21 cellular contexts compared by ENCODE assay signal in genomic region chr2:189012373-189012772, GRCh38. TPM values are rescaled to one million over a fixed set of nuclear protein-coding genes. Genes with fewer than 3 reads are reported as not detected.
"Had no signal": no experiment of that assay in that cellular context is flagged by ENCODE, and none has a peak within 500 bp of the region (broad histone marks: within the 10 kb centered on the region; RNA-seq: fewer than 3 reads in every experiment).

No MANE protein-coding gene starts in this region.

- DNase-seq: effector memory CD4-positive, alpha-beta T cell; foreskin melanocyte; heart left ventricle; hypothalamus; kidney glomerular epithelial cell; nucleus accumbens; pancreas; right cardiac atrium; small intestine; stimulated activated CD4-positive, alpha-beta T cell treated with anti-CD3 and anti-CD28 coated beads, Interleukin-4, amount 100 ng/mL, for 1 hour; stimulated activated CD8-positive, alpha-beta memory T cell treated with anti-CD3 and anti-CD28 coated beads, Interleukin-4, amount 100 ng/mL, for 48 hours; stimulated activated naive CD8-positive, alpha-beta T cell treated with anti-CD3 and anti-CD28 coated beads, Interleukin-15, Interleukin-2, amounts not matched to agents 100 U/mL and 50 U/mL, for 24 hours; thyroid gland had no signal

- H3K9me3 ChIP-seq: esophagus muscularis mucosa, heart left ventricle, pancreas, suprapubic skin, thyroid gland had no signal

- H3K36me3 ChIP-seq: neural progenitor cell, pancreas had no signal

- H3K4me1 ChIP-seq: suprapubic skin, thyroid gland had no signal

- H3K27ac ChIP-seq: epithelial cell of prostate, heart left ventricle, neural progenitor cell, pancreas, suprapubic skin, thyroid gland had no signal

- H3K4me2 ChIP-seq: neural progenitor cell had no signal

- H3K9ac ChIP-seq: neural progenitor cell had no signal

- H2AFZ ChIP-seq: neural progenitor cell had no signal

- H3K9me3 Mint-ChIP-seq: neural progenitor cell; stimulated activated effector memory CD8-positive, alpha-beta T cell treated with anti-CD3 and anti-CD28 coated beads, Interleukin-12 subunit alpha, Interleukin-12 subunit beta, amount 100 ng/mL, for 72 hours; type B pancreatic cell had no signal

- H3K4me3 ChIP-seq: esophagus muscularis mucosa, heart left ventricle, neural progenitor cell, pancreas, suprapubic skin, thyroid gland had no signal

- H3K4me3 Mint-ChIP-seq: natural killer cell treated with Interleukin-12 subunit alpha and Interleukin-12 subunit beta and Interleukin-15 and Interleukin-18, amount 100 ng/mL, for 72 hours; neural progenitor cell; stimulated activated effector memory CD8-positive, alpha-beta T cell treated with anti-CD3 and anti-CD28 coated beads, Interleukin-12 subunit alpha, Interleukin-12 subunit beta, amount 100 ng/mL, for 72 hours; type B pancreatic cell had no signal

- ATAC-seq: heart left ventricle; natural killer cell treated with Interleukin-12 subunit alpha and Interleukin-12 subunit beta and Interleukin-15 and Interleukin-18, amount 100 ng/mL, for 72 hours; pancreas; right cardiac atrium; stimulated activated effector memory CD8-positive, alpha-beta T cell treated with anti-CD3 and anti-CD28 coated beads, Interleukin-12 subunit alpha, Interleukin-12 subunit beta, amount 100 ng/mL, for 72 hours; stimulated activated naive CD8-positive, alpha-beta T cell treated with anti-CD3 and anti-CD28 coated beads, Interleukin-15, Interleukin-2, amounts not matched to agents 100 U/mL and 50 U/mL, for 24 hours had no signal

- H3K27me3 Mint-ChIP-seq: natural killer cell treated with Interleukin-12 subunit alpha and Interleukin-12 subunit beta and Interleukin-15 and Interleukin-18, amount 100 ng/mL, for 72 hours; progenitor cell of endocrine pancreas; type B pancreatic cell had no signal

- H3K27ac Mint-ChIP-seq: natural killer cell treated with Interleukin-12 subunit alpha and Interleukin-12 subunit beta and Interleukin-15 and Interleukin-18, amount 100 ng/mL, for 72 hours; neural progenitor cell; progenitor cell of endocrine pancreas; stimulated activated effector memory CD8-positive, alpha-beta T cell treated with anti-CD3 and anti-CD28 coated beads, Interleukin-12 subunit alpha, Interleukin-12 subunit beta, amount 100 ng/mL, for 72 hours; type B pancreatic cell had no signal

- H3K27me3 ChIP-seq: esophagus muscularis mucosa, heart left ventricle, neural progenitor cell, pancreas, suprapubic skin, thyroid gland had no signal

- H3K36me3 Mint-ChIP-seq: natural killer cell treated with Interleukin-12 subunit alpha and Interleukin-12 subunit beta and Interleukin-15 and Interleukin-18, amount 100 ng/mL, for 72 hours; stimulated activated effector memory CD8-positive, alpha-beta T cell treated with anti-CD3 and anti-CD28 coated beads, Interleukin-12 subunit alpha, Interleukin-12 subunit beta, amount 100 ng/mL, for 72 hours had no signal

- H3K4me1 Mint-ChIP-seq: stimulated activated effector memory CD8-positive, alpha-beta T cell treated with anti-CD3 and anti-CD28 coated beads, Interleukin-12 subunit alpha, Interleukin-12 subunit beta, amount 100 ng/mL, for 72 hours had no signal

RNA-seq across cellular contexts. Expression of gene COL3A1, which starts 38.2 kb away (rescaled TPM):
- total RNA-seq: natural killer cell treated with Interleukin-12 subunit alpha and Interleukin-12 subunit beta and Interleukin-15 and Interleukin-18, amount 100 ng/mL, for 72 hours had no signal
